8 cellular contexts compared by ENCODE assay signal in the genomic region with DNA sequence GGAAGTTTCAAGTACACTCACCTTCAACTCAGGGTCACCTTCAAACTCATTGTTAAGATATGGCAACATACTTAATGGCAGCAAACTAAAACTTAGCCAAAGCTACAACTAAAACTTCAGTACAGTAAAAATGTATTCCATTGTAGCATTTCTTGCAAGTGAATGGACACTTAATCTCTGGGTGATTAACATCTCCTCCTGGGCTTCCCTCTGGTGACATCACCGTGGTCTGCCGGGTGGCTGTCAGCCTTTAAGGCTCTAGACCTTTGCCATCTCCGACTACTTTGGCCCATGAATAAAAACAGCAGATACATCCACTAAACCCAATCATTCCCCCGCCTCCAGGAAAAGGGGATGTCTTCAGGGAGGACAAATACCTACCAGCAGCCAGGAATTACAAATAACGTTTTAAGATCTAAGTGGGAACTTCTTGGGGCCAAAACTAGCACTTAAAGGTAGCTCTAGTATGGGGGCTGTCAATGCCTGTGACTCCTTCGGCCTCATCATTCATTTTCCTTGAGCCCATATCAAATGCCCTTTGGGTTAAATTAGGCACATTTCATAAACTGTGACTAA. TPM values are rescaled to one million over a fixed set of nuclear protein-coding genes. Genes with fewer than 3 reads are reported as not detected.
A peak's percentile ranks its signal among the peaks of the same experiment; 100 is the strongest.
DNase-seq lines count a peak whose midpoint lies in the region; ATAC-seq and TF ChIP-seq lines count a peak whose summit lies in the region.

No MANE protein-coding gene starts in this region.

- H3K36me3 ChIP-seq in RWPE2 (ENCODE audit: low read depth) (no peaks in the 10 kb centered on the region), iPS-20b (ENCODE audit: insufficient read depth, low read depth, low read length) (no peaks in the 10 kb centered on the region), smooth muscle cell (ENCODE audit: low read depth) (no peaks in the 10 kb centered on the region)

- H3K27me3 ChIP-seq in RWPE2 (ENCODE audit: insufficient read depth, poor library complexity, severe bottlenecking) (no peaks in the 10 kb centered on the region), iPS-20b (ENCODE audit: insufficient read depth, low read length) (peaks cover 61% of the 10 kb centered on the region), smooth muscle cell (ENCODE audit: low read depth) (peaks cover 65% of the 10 kb centered on the region)

- no peaks in the 10 kb centered on the region for H3K36me3 Mint-ChIP-seq in T-helper 2 cell treated with Interferon-gamma antibody and Interleukin-4, amounts not matched to agents 5 μg/mL and 100 μg/mL, for 36 hours (ENCODE audit: low read depth)

- no peak overlapping the region for H2AFZ ChIP-seq in smooth muscle cell (ENCODE audit: low read depth)

- no peaks in the 10 kb centered on the region for H3K9me3 Mint-ChIP-seq in T-helper 2 cell treated with Interferon-gamma antibody and Interleukin-4, amounts not matched to agents 5 μg/mL and 100 μg/mL, for 36 hours

- H4K20me1 ChIP-seq in smooth muscle cell (ENCODE audit: low read depth): no peaks in the 10 kb centered on the region

- H3K4me1 ChIP-seq in RWPE2 (ENCODE audit: insufficient read depth, poor library complexity, severe bottlenecking) (peaks cover 13% of the 10 kb centered on the region), iPS-20b (ENCODE audit: insufficient read depth, low read length) (no peaks in the 10 kb centered on the region), smooth muscle cell (ENCODE audit: low read depth) (peaks cover 5% of the 10 kb centered on the region)

- ATAC-seq in RWPE2 (ENCODE audit: low read depth) (0 out of 3 replicates have a peak, but pooled peaks have one; percentile 11), GM21515 (IDR thresholded peaks at IDR 0.05; ENCODE audit: unreplicated experiment) (no peak), HG02798 (IDR thresholded peaks at IDR 0.05; ENCODE audit: poor library complexity, unreplicated experiment) (no peak)

- no peaks in the 10 kb centered on the region for H3F3A ChIP-seq in smooth muscle cell (ENCODE audit: low read depth)

- H3K9ac ChIP-seq in iPS-20b (ENCODE audit: low read depth, low read length) (no peak overlapping the region), smooth muscle cell (ENCODE audit: low read depth) (no peak overlapping the region)

- H3K4me1 Mint-ChIP-seq in T-helper 2 cell treated with Interferon-gamma antibody and Interleukin-4, amounts not matched to agents 5 μg/mL and 100 μg/mL, for 36 hours (ENCODE audit: low read depth): peaks cover 3% of the 10 kb centered on the region

- H3K4me3 ChIP-seq in RWPE2 (ENCODE audit: severe bottlenecking): peak overlapping the region; percentile 57
- H3K4me3 ChIP-seq in iPS-20b (ENCODE audit: low read length): peak overlapping the region; percentile 68
- H3K4me3 ChIP-seq in smooth muscle cell: peak overlapping the region; percentile 48

- H3K27ac ChIP-seq in RWPE2 (ENCODE audit: poor library complexity, severe bottlenecking) (peak overlapping the region; percentile 28), iPS-20b (ENCODE audit: low read length) (no peak overlapping the region), smooth muscle cell (ENCODE audit: low read depth) (no peak overlapping the region)

- no peaks in the 10 kb centered on the region for H3K9me3 ChIP-seq in RWPE2 (ENCODE audit: severe bottlenecking)
- no peaks in the 10 kb centered on the region for H3K9me3 ChIP-seq in iPS-20b (ENCODE audit: insufficient read depth, low read depth, low read length)
- no peaks in the 10 kb centered on the region for H3K9me3 ChIP-seq in smooth muscle cell (replicated peaks; ENCODE audit: low read depth)

- peak overlapping the region; percentile 87 for H3K4me2 ChIP-seq in smooth muscle cell

- WGBS in smooth muscle cell (ENCODE audit: low lambda C conversion rate): 44% methylated on average over 6 of the region's 6 CpGs

- peaks cover 50% of the 10 kb centered on the region for H3K27me3 Mint-ChIP-seq in T-helper 2 cell treated with Interferon-gamma antibody and Interleukin-4, amounts not matched to agents 5 μg/mL and 100 μg/mL, for 36 hours (ENCODE audit: low read depth)

- TF ChIP-seq CTCF in RWPE2 (IDR thresholded peaks at IDR 0.05; ENCODE audit: poor library complexity, severe bottlenecking) (no peak), smooth muscle cell (IDR thresholded peaks at IDR 0.05; ENCODE audit: borderline replicate concordance, insufficient read depth, poor library complexity, severe bottlenecking) (no peak)

- no peak for DNase-seq in T-helper 2 cell treated with Interferon-gamma antibody and Interleukin-4, amounts not matched to agents 5 μg/mL and 100 μg/mL, for 36 hours (ENCODE audit: low spot score)
- DNase-seq in T-helper 2 cell (no peak), RWPE2 (ENCODE audit: low spot score) (no peak), smooth muscle cell (lab: John Stamatoyannopoulos, UW; ENCODE audit: unreplicated experiment) (no peak)
- no peak for DNase-seq in effector CD4-positive, alpha-beta T cell

- H3K79me2 ChIP-seq in smooth muscle cell (ENCODE audit: low read depth): no peaks in the 10 kb centered on the region

- no peak overlapping the region for H3K27ac Mint-ChIP-seq in T-helper 2 cell treated with Interferon-gamma antibody and Interleukin-4, amounts not matched to agents 5 μg/mL and 100 μg/mL, for 36 hours

- H3K4me3 Mint-ChIP-seq in T-helper 2 cell treated with Interferon-gamma antibody and Interleukin-4, amounts not matched to agents 5 μg/mL and 100 μg/mL, for 36 hours: peak overlapping the region; percentile 57

RNA-seq across cellular contexts. Expression of gene TFCP2L1, which starts 1.2 kb away (rescaled TPM):
- total RNA-seq in smooth muscle cell: 0.09 and 0.13 TPM in 2 replicates
- not detected in 2 replicates for polyA plus RNA-seq in smooth muscle cell
